ENCODE assay signal across 31 cellular contexts in genomic region chr2:64677530-64677929, GRCh38.
"Had no signal": no experiment of that assay in that cellular context is flagged by ENCODE, and none has a peak within 500 bp of the region (broad histone marks: within the 10 kb centered on the region; RNA-seq: fewer than 3 reads in every experiment).

No MANE protein-coding gene starts in this region.

- H3K9me3 ChIP-seq: esophagus squamous epithelium, gastroesophageal sphincter had no signal

- FAIRE-seq: astrocyte, bronchial epithelial cell, colon, endometrium, endothelial cell of umbilical vein had no signal

- H3K4me1 Mint-ChIP-seq: central memory CD8-positive, alpha-beta T cell had no signal

- H3K27me3 Mint-ChIP-seq: activated B cell treated with CpG ODN at 0.5 μM for 24 hours; activated CD8-positive, alpha-beta T cell treated with anti-CD3 and anti-CD28 coated beads for 36 hours; activated naive CD8-positive, alpha-beta T cell treated with anti-CD3 and anti-CD28 coated beads, Interleukin-2, amount 10 ng/mL, durations not matched to agents 7 days and 5 days; central memory CD8-positive, alpha-beta T cell; T-helper 17 cell had no signal

- H3K27ac Mint-ChIP-seq: activated B cell treated with CpG ODN at 0.5 μM for 24 hours; activated CD8-positive, alpha-beta T cell treated with anti-CD3 and anti-CD28 coated beads for 36 hours; T-helper 17 cell; T-helper 2 cell treated with Interferon-gamma antibody and Interleukin-4, amounts not matched to agents 5 μg/mL and 100 μg/mL, for 36 hours had no signal

- H3K4me3 ChIP-seq: esophagus squamous epithelium, gastroesophageal sphincter had no signal

- H3K27ac ChIP-seq: brain microvascular endothelial cell, epithelial cell of prostate, esophagus squamous epithelium, gastroesophageal sphincter, WERI-Rb-1 had no signal

- H3K36me3 ChIP-seq: brain microvascular endothelial cell, esophagus squamous epithelium, gastroesophageal sphincter, WERI-Rb-1 had no signal

- DNase-seq: activated B cell treated with CpG ODN at 0.5 μM for 24 hours; activated CD4-positive, alpha-beta T cell treated with anti-CD3 and anti-CD28 coated beads for 48 hours; activated CD4-positive, alpha-beta T cell treated with anti-CD3 and anti-CD28 coated beads, Interleukin-2, amount 50 U/mL, for 1 hour; activated CD4-positive, alpha-beta T cell treated with anti-CD3 and anti-CD28 coated beads, Interleukin-2, amount 50 U/mL, for 48 hours; activated CD8-positive, alpha-beta memory T cell treated with anti-CD3 and anti-CD28 coated beads for 24 hours; activated CD8-positive, alpha-beta T cell treated with anti-CD3 and anti-CD28 coated beads for 36 hours; activated gamma-delta T cell; activated naive CD4-positive, alpha-beta T cell; activated naive CD4-positive, alpha-beta T cell treated with anti-CD3 and anti-CD28 coated beads, Interleukin-2, amount 50 U/mL, for 16 hours; activated naive CD8-positive, alpha-beta T cell treated with anti-CD3 and anti-CD28 coated beads, Interleukin-2, amount 10 ng/mL, durations not matched to agents 7 days and 5 days; activated T-cell treated with anti-CD3 and anti-CD28 coated beads, Interleukin-2, amount 50 U/mL, for 4 hours; amniotic stem cell; anterior cingulate cortex; brain microvascular endothelial cell; effector CD8-positive, alpha-beta T cell; esophagus squamous epithelium; foreskin melanocyte; T-helper 1 cell; T-helper 17 cell; T1000; WERI-Rb-1 had no signal

- H3K9me3 Mint-ChIP-seq: activated B cell treated with CpG ODN at 0.5 μM for 24 hours; activated CD8-positive, alpha-beta T cell treated with anti-CD3 and anti-CD28 coated beads for 36 hours; activated naive CD8-positive, alpha-beta T cell treated with anti-CD3 and anti-CD28 coated beads, Interleukin-2, amount 10 ng/mL, durations not matched to agents 7 days and 5 days; activated T-cell treated with anti-CD3 and anti-CD28 coated beads, Interleukin-2, amount 50 U/mL, for 4 hours; central memory CD8-positive, alpha-beta T cell; T-helper 2 cell treated with Interferon-gamma antibody and Interleukin-4, amounts not matched to agents 5 μg/mL and 100 μg/mL, for 36 hours had no signal

- H3K27me3 ChIP-seq: brain microvascular endothelial cell, esophagus squamous epithelium, gastroesophageal sphincter had no signal

- ATAC-seq: activated CD4-positive, CD25-positive, alpha-beta regulatory T cell treated with anti-CD3 and anti-CD28 coated beads, Interleukin-2, amount 50 U/mL, for 24 hours; activated CD8-positive, alpha-beta T cell treated with anti-CD3 and anti-CD28 coated beads for 36 hours; activated T-cell treated with anti-CD3 and anti-CD28 coated beads, Interleukin-2, amount 50 U/mL, for 4 hours; gastroesophageal sphincter; T-helper 17 cell had no signal

- H3K4me3 Mint-ChIP-seq: activated B cell treated with CpG ODN at 0.5 μM for 24 hours; activated CD8-positive, alpha-beta T cell treated with anti-CD3 and anti-CD28 coated beads for 36 hours; activated naive CD8-positive, alpha-beta T cell treated with anti-CD3 and anti-CD28 coated beads, Interleukin-2, amount 10 ng/mL, durations not matched to agents 7 days and 5 days; activated T-cell treated with anti-CD3 and anti-CD28 coated beads, Interleukin-2, amount 50 U/mL, for 4 hours; central memory CD8-positive, alpha-beta T cell; T-helper 17 cell; T-helper 2 cell treated with Interferon-gamma antibody and Interleukin-4, amounts not matched to agents 5 μg/mL and 100 μg/mL, for 36 hours had no signal
